ENCODE assay signal across 23 cellular contexts in genomic region chr10:132630156-132630555, GRCh38.
A peak's percentile ranks its signal among the peaks of the same experiment; 100 is the strongest.
DNase-seq lines count a peak whose midpoint lies in the region; TF ChIP-seq lines count a peak whose summit lies in the region.
"Had no signal": no experiment of that assay in that cellular context is flagged by ENCODE, and none has a peak within 500 bp of the region (broad histone marks: within the 10 kb centered on the region; RNA-seq: fewer than 3 reads in every experiment).

No MANE protein-coding gene starts in this region.

- 84 to 95% methylated on average over 5 of the region's 5 CpGs for WGBS in esophagus squamous epithelium, 2 donors

- H3K79me2 ChIP-seq in osteoblast (ENCODE audit: insufficient read depth, low read length): peaks cover 14% of the 10 kb centered on the region

- no peak overlapping the region for H3K4me2 ChIP-seq in osteoblast (ENCODE audit: insufficient read depth, low read length)
- H3K4me2 ChIP-seq: neural progenitor cell, SK-N-SH had no signal

- TF ChIP-seq CTCF in Peyer's patch (IDR thresholded peaks at IDR 0.05) (no peak), esophagus squamous epithelium (IDR thresholded peaks at IDR 0.05) (no peak), osteoblast (IDR thresholded peaks at IDR 0.05; ENCODE audit: extremely low read depth, low read depth, low read length) (no peak), tibial artery (IDR thresholded peaks at IDR 0.05) (no peak)

- DNase-seq in Peyer's patch (peak in 2 of 3 donors; percentile 11 to 23), esophagus squamous epithelium (lab: John Stamatoyannopoulos, UW) (no peak), osteoblast (ENCODE audit: insufficient read length, low spot score, missing footprints) (peak; percentile 69), tibial artery (peak in 1 of 2 donors; percentile 58), superior temporal gyrus (ENCODE audit: extremely low spot score) (no peak)
- no peak for DNase-seq in activated CD4-positive, alpha-beta T cell treated with anti-CD3 and anti-CD28 coated beads, Interleukin-2, amount 50 U/mL, for 4 hours
- DNase-seq in activated effector memory CD4-positive, alpha-beta T cell treated with Interleukin-2 at 50 U/mL for 16 hours: no peak
- DNase-seq: activated CD4-positive, alpha-beta T cell treated with anti-CD3 and anti-CD28 coated beads for 4 hours; activated CD8-positive, alpha-beta memory T cell treated with anti-CD3 and anti-CD28 coated beads, Interleukin-2, amount 10 ng/mL, durations not matched to agents 7 days and 5 days; activated naive CD4-positive, alpha-beta T cell treated with anti-CD3 and anti-CD28 coated beads for 36 hours; activated T-cell treated with anti-CD3 and anti-CD28 coated beads, Interleukin-2, amount 50 U/mL, for 72 hours; HCEC 1CT; Kasumi-1; MV-4-11; NCI-H1694; NCI-H524; RPMI8226; SK-N-SH; stimulated activated CD4-positive, alpha-beta T cell treated with anti-CD3 and anti-CD28 coated beads, Interleukin-2, amount 100 ng/mL, for 24 hours; testis had no signal

- no peaks in the 10 kb centered on the region for H3K27me3 ChIP-seq in Peyer's patch
- H3K27me3 ChIP-seq in esophagus squamous epithelium: no peaks in the 10 kb centered on the region
- no peaks in the 10 kb centered on the region for H3K27me3 ChIP-seq in osteoblast (ENCODE audit: insufficient read depth, low read length)
- H3K27me3 ChIP-seq in tibial artery: no peaks in the 10 kb centered on the region
- H3K27me3 ChIP-seq: dorsolateral prefrontal cortex, neural progenitor cell, testis had no signal

- no peak overlapping the region for H2AFZ ChIP-seq in osteoblast (ENCODE audit: low read length)
- H2AFZ ChIP-seq: neural progenitor cell had no signal

- intact Hi-C loops in esophagus squamous epithelium (cut with DNase I): loop anchor here (10.0 kb wide), 2 partner anchors 95 to 235 kb away; partner anchors contain the start of genes INPP5A and PWWP2B
- intact Hi-C loops in tibial artery (cut with DNase I; ENCODE audit: low total_unique reads): loop anchor here (10.0 kb wide), 1 partner anchor 55 kb away; no protein-coding TSS in a partner anchor

- no peaks in the 10 kb centered on the region for H3K36me3 ChIP-seq in Peyer's patch
- H3K36me3 ChIP-seq in esophagus squamous epithelium: no peaks in the 10 kb centered on the region
- H3K36me3 ChIP-seq in osteoblast (ENCODE audit: insufficient read depth, low read length): no peaks in the 10 kb centered on the region
- no peaks in the 10 kb centered on the region for H3K36me3 ChIP-seq in tibial artery
- H3K36me3 ChIP-seq: neural progenitor cell had no signal

- TF ChIP-seq POLR2A in Peyer's patch (IDR thresholded peaks at IDR 0.05): no peak
- no peak for TF ChIP-seq POLR2A in esophagus squamous epithelium (IDR thresholded peaks at IDR 0.05)

- peaks cover 45% of the 10 kb centered on the region for H4K20me1 ChIP-seq in osteoblast (ENCODE audit: insufficient read depth, low read length)

- H3K9me3 ChIP-seq in Peyer's patch: no peaks in the 10 kb centered on the region
- H3K9me3 ChIP-seq in esophagus squamous epithelium: no peaks in the 10 kb centered on the region
- no peaks in the 10 kb centered on the region for H3K9me3 ChIP-seq in osteoblast (ENCODE audit: low read depth, low read length)
- no peaks in the 10 kb centered on the region for H3K9me3 ChIP-seq in tibial artery
- H3K9me3 ChIP-seq: SK-N-SH, testis had no signal

- no peak overlapping the region for H3K4me3 ChIP-seq in Peyer's patch
- H3K4me3 ChIP-seq in esophagus squamous epithelium: no peak overlapping the region
- no peak overlapping the region for H3K4me3 ChIP-seq in osteoblast (ENCODE audit: insufficient read depth, low read length)
- no peak overlapping the region for H3K4me3 ChIP-seq in tibial artery
- H3K4me3 ChIP-seq: dorsolateral prefrontal cortex, neural progenitor cell, skin epidermis, testis had no signal

- H3K27ac ChIP-seq in Peyer's patch (peak overlapping the region in 2 of 4 donors; percentile 49 to 91), esophagus squamous epithelium (peak overlapping the region; percentile 61 to 91 (median 82)), osteoblast (ENCODE audit: low read depth, low read length) (no peak overlapping the region), tibial artery (peak overlapping the region; percentile 89 to 94)
- H3K27ac ChIP-seq: neural progenitor cell had no signal

- peaks cover 0 to 82% (median 4%) of the 10 kb centered on the region in 4 donors for H3K4me1 ChIP-seq in Peyer's patch
- peaks cover 18 to 97% (median 57%) of the 10 kb centered on the region in 3 donors for H3K4me1 ChIP-seq in esophagus squamous epithelium
- peaks cover 10% of the 10 kb centered on the region for H3K4me1 ChIP-seq in osteoblast (ENCODE audit: insufficient read depth, low read length)
- peaks cover 10 to 100% (median 92%) of the 10 kb centered on the region in 4 donors for H3K4me1 ChIP-seq in tibial artery
- H3K4me1 ChIP-seq: neural progenitor cell had no signal

Comparison
In these comparisons a context has a peak if more than half of its experiments do, and no peak if none do; other contexts are left out.
1. DNase-seq: peak in Peyer's patch (2 of 3) and osteoblast (single experiment); none in esophagus squamous epithelium (single experiment), superior temporal gyrus (single experiment), activated CD4-positive, alpha-beta T cell treated with anti-CD3 and anti-CD28 coated beads, Interleukin-2, amount 50 U/mL, for 4 hours (0 of 2) and activated effector memory CD4-positive, alpha-beta T cell treated with Interleukin-2 at 50 U/mL for 16 hours (single experiment).